ENCODE assay signal across 10 cellular contexts in the genomic region with DNA sequence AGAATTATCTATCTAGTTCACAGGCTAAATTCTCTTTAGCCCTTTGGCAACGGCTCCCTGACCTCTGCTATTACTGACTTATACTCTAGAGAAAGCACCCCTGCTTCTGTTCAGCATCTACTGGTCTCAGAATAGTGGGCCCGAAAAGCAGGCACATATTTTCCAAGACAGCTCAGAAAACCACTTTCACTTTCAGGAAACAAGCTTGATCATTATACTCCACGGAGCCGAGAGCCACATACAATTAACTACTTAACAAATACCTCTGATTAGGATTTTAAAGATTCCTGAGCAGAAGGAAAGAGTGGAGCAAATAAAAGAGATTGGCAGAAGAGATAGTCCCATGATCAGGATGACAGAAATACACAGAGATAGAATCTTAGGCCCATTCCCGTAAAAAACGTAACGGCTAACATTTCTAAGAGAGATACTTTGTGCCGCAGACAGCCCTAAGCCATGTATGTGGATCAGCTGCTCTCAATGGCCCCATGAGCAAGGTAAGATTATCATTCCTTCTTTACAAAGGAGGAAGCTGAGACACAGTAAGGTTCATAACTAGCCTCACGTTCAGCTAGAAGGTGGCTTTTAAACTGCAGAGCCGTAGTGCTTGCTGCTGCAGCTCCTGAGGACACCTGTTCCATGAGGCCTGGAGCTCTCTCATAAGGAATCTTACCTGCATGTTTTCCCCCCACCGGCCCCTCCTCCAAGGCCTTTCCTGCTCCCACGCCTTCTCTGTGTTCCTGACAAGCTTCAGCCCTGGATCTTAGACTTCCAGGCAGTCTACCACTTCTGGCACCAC.
DNase-seq lines count a peak whose midpoint lies in the region; ATAC-seq, FAIRE-seq and TF ChIP-seq lines count a peak whose summit lies in the region.
"Had no signal": no experiment of that assay in that cellular context is flagged by ENCODE, and none has a peak within 500 bp of the region (broad histone marks: within the 10 kb centered on the region; RNA-seq: fewer than 3 reads in every experiment).

No MANE protein-coding gene starts in this region.

- H3K36me3 ChIP-seq in ACC112 (ENCODE audit: insufficient read depth, low read length) (no peaks in the 10 kb centered on the region), RWPE2 (ENCODE audit: low read depth) (no peaks in the 10 kb centered on the region), endothelial cell of umbilical vein (ENCODE audit: control insufficient read depth in 2 of 2, extremely low read depth in 1 of 2, insufficient read depth in 2 of 2, low read length in 2 of 2) (no peaks in the 10 kb centered on the region)

- intact Hi-C loops in endothelial cell of umbilical vein (cut with micrococcal nuclease): loop anchor here (1.0 kb wide), 1 partner anchor 37 kb away; no protein-coding TSS in a partner anchor

- TF ChIP-seq POLR2A in endothelial cell of umbilical vein (IDR thresholded peaks at IDR 0.05; ENCODE audit: low read depth, low read length): no peak

- H2AFZ ChIP-seq in ACC112 (ENCODE audit: low read length, unreplicated experiment) (peak overlapping the region; percentile 91), endothelial cell of umbilical vein (ENCODE audit: low read depth, low read length) (peak overlapping the region; percentile 71)

- TSS peak; percentile 52 for BruUV-seq in endothelial cell of umbilical vein (replicated peaks; lab: Mats Ljungman, UMichigan)

- no peaks in the 10 kb centered on the region for H3K36me3 Mint-ChIP-seq in naive thymus-derived CD8-positive, alpha-beta T cell

- no peaks in the 10 kb centered on the region for H3K9me1 ChIP-seq in endothelial cell of umbilical vein (replicated peaks; ENCODE audit: control insufficient read depth, extremely low read depth, insufficient read depth, low read length)

- no peak for TF ChIP-seq CTCF in RWPE2 (IDR thresholded peaks at IDR 0.05; ENCODE audit: poor library complexity, severe bottlenecking)
- no peak for TF ChIP-seq CTCF in endothelial cell of umbilical vein (IDR thresholded peaks at IDR 0.05; ENCODE audit: extremely low read depth in 1 of 2, insufficient read depth in 1 of 2, low read depth in 1 of 2, low read length in 2 of 2)

- peaks cover 24 to 63% (median 42%) of the 10 kb centered on the region in 4 donors for H3K4me1 Mint-ChIP-seq in naive thymus-derived CD8-positive, alpha-beta T cell

- peak overlapping the region; percentile 41 to 90 (median 82) for H3K27ac Mint-ChIP-seq in naive thymus-derived CD8-positive, alpha-beta T cell

- ATAC-seq in RWPE2 (ENCODE audit: low read depth) (peak; percentile 21; the same call in 1 of the 3 replicates), HG03108 (IDR thresholded peaks at IDR 0.05; ENCODE audit: unreplicated experiment) (no peak)
- ATAC-seq in naive thymus-derived CD8-positive, alpha-beta T cell: peak; percentile 68 to 73

- H4K20me1 ChIP-seq in endothelial cell of umbilical vein (replicated peaks; ENCODE audit: control insufficient read depth, extremely low read depth, insufficient read depth, low read length): no peaks in the 10 kb centered on the region

- H3K27me3 ChIP-seq in ACC112 (ENCODE audit: insufficient read depth, low read length) (no peaks in the 10 kb centered on the region), RWPE2 (ENCODE audit: insufficient read depth, poor library complexity, severe bottlenecking) (no peaks in the 10 kb centered on the region), endothelial cell of umbilical vein (ENCODE audit: control insufficient read depth in 2 of 2, insufficient read depth in 2 of 2, low read length in 2 of 2) (no peaks in the 10 kb centered on the region)

- H3K4me1 ChIP-seq in ACC112 (ENCODE audit: control insufficient read depth, insufficient read depth, low read length, unreplicated experiment): peaks cover 37% of the 10 kb centered on the region
- H3K4me1 ChIP-seq in RWPE2 (ENCODE audit: insufficient read depth, poor library complexity, severe bottlenecking): peaks cover 21% of the 10 kb centered on the region
- H3K4me1 ChIP-seq in endothelial cell of umbilical vein (ENCODE audit: control insufficient read depth, extremely low read depth, insufficient read depth, low read length): peaks cover 44% of the 10 kb centered on the region

- dilution Hi-C loops in endothelial cell of umbilical vein (cut with MboI; ENCODE audit: extremely low pct_ligation_motif_present, low sequenced_read_pairs): no loop called here

- H3K79me2 ChIP-seq in ACC112 (ENCODE audit: control insufficient read depth, insufficient read depth, low read length, unreplicated experiment) (no peaks in the 10 kb centered on the region), endothelial cell of umbilical vein (ENCODE audit: control insufficient read depth, insufficient read depth, low read length) (no peaks in the 10 kb centered on the region)

- H3K27ac ChIP-seq in ACC112 (ENCODE audit: low read depth, low read length) (peak overlapping the region; percentile 63), RWPE2 (ENCODE audit: poor library complexity, severe bottlenecking) (no peak overlapping the region), endothelial cell of umbilical vein (ENCODE audit: insufficient read depth, low read depth, low read length) (peak overlapping the region; percentile 86)

- H3K27me3 Mint-ChIP-seq in naive thymus-derived CD8-positive, alpha-beta T cell: no peaks in the 10 kb centered on the region

- CTCF ChIA-PET in endothelial cell of umbilical vein (lab: Charles Lee): interaction anchor here (0.9 to 1.4 kb wide), 6 partner anchors 12 to 370 kb away, joined by 3 to 5 read pairs (median 4); no protein-coding TSS in a partner anchor

- H3K9ac ChIP-seq in endothelial cell of umbilical vein (replicated peaks; ENCODE audit: extremely low read depth, insufficient read depth, low read length): peak overlapping the region; percentile 82

- peak overlapping the region; percentile 87 for H3K4me2 ChIP-seq in endothelial cell of umbilical vein (ENCODE audit: insufficient read depth, low read length)

- peak overlapping the region; percentile 65 to 85 (median 78) for H3K4me3 Mint-ChIP-seq in naive thymus-derived CD8-positive, alpha-beta T cell

- no peak for FAIRE-seq in endothelial cell of umbilical vein (lab: Jason Lieb, UNC)
- FAIRE-seq: H1 had no signal

- H3K9me3 ChIP-seq in RWPE2 (ENCODE audit: severe bottlenecking): no peaks in the 10 kb centered on the region
- no peaks in the 10 kb centered on the region for H3K9me3 ChIP-seq in endothelial cell of umbilical vein (replicated peaks; ENCODE audit: control insufficient read depth, insufficient read depth, low read length)

- DNase-seq in RWPE2 (ENCODE audit: low spot score) (no peak), endothelial cell of umbilical vein (ENCODE audit: low read depth, low spot score) (peak; percentile 83), NCI-H524 (lab: John Stamatoyannopoulos, UW) (no peak), NCI-H446 treated with DMSO at 0.1 percent for 48 hours (lab: John Stamatoyannopoulos, UW) (no peak), NCI-H82 (lab: John Stamatoyannopoulos, UW) (no peak)
- DNase-seq in naive thymus-derived CD8-positive, alpha-beta T cell: peak in 4 of 10 donors; percentile 6 to 38 (median 29)
- DNase-seq: NCI-H1092 had no signal

- POLR2A ChIA-PET in endothelial cell of umbilical vein (lab: Charles Lee): interaction anchor here (0.5 kb wide), 1 partner anchor 97 kb away, joined by 7 read pairs; no protein-coding TSS in a partner anchor
- POLR2A ChIA-PET in naive thymus-derived CD8-positive, alpha-beta T cell (lab: Charles Lee): interaction anchor here (0.8 to 1.3 kb wide), 3 partner anchors 9 to 225 kb away, joined by 3 to 4 read pairs (median 4); no protein-coding TSS in a partner anchor

- H3K4me3 ChIP-seq in ACC112 (ENCODE audit: low read depth, low read length) (peak overlapping the region; percentile 64), RWPE2 (ENCODE audit: severe bottlenecking) (peak overlapping the region; percentile 6), endothelial cell of umbilical vein (replicated peaks in 1 of 3; ENCODE audit: insufficient read depth in 1 of 3, low read depth in 1 of 3, low read length in 3 of 3) (peak overlapping the region in 2 of 3 experiments; percentile 16 to 49)

- H3K9me3 Mint-ChIP-seq in naive thymus-derived CD8-positive, alpha-beta T cell: no peaks in the 10 kb centered on the region

TF ChIP-seq in endothelial cell of umbilical vein, 7 proteins besides CTCF, POLR2A, EP300 and RAD21:
- no peak for TF ChIP-seq FOS (IDR thresholded peaks at IDR 0.05; ENCODE audit: borderline replicate concordance, insufficient read depth, low read length)
- TF ChIP-seq JUN (IDR thresholded peaks at IDR 0.05; ENCODE audit: borderline replicate concordance, insufficient read depth, insufficient read length, low read depth): no peak
- no peak for TF ChIP-seq MYC (IDR thresholded peaks at IDR 0.05; ENCODE audit: low read depth, low read length)

Comparison
In these comparisons a context has a peak if more than half of its experiments do, and no peak if none do; other contexts are left out.
1. H3K4me3 ChIP-seq: peak in every context shown above with its lines; median percentile 64 in ACC112; 32 in endothelial cell of umbilical vein; 6 in RWPE2.